30 cellular contexts compared by ENCODE assay signal in the genomic region with DNA sequence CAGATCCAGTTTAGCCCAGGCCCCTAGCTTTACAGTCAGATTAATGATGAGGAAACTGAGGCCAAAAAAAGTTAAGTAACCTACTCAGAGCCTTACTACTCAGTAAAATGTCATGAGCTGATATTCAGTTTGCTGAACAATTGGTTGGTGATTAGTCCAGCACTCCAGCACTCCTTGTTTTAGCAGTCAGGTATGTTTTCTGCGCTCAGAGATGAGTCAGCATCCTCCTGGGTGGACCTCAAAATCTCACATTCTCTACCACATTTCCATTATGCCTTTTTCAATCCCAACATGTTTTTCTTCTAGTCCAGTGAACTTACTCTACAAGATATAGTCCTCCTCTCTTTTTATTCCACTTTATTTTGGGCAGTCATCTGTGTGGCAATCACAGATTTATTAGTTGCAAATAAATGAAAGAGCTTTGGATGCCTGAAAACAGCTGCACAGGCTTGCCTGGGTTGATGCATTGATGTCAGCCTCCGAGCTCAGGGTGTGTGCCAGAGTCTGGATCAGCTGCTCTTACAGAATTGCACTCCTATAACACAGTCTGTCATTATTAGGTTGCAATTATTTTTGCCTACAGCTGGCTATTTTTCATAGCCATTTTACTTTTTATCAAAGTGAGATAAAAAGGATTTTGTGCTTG.
DNase-seq lines count a peak whose midpoint lies in the region; ATAC-seq and TF ChIP-seq lines count a peak whose summit lies in the region.
"Had no signal": no experiment of that assay in that cellular context is flagged by ENCODE, and none has a peak within 500 bp of the region (broad histone marks: within the 10 kb centered on the region; RNA-seq: fewer than 3 reads in every experiment).

No MANE protein-coding gene starts in this region.

- H3K4me1 ChIP-seq in PC-3 (ENCODE audit: insufficient read depth, low read length) = no peaks in the 10 kb centered on the region
- H3K4me1 ChIP-seq: parathyroid adenoma, SJSA1 had no signal

- H4K20me1 ChIP-seq in PC-3 (ENCODE audit: low read length) = no peaks in the 10 kb centered on the region

- no peaks in the 10 kb centered on the region for H3K27me3 ChIP-seq in PC-3 (ENCODE audit: low read length)
- H3K27me3 ChIP-seq: cardiac muscle cell, SJSA1 had no signal

- no peak overlapping the region for H3K27ac Mint-ChIP-seq in stimulated activated effector memory CD8-positive, alpha-beta T cell treated with anti-CD3 and anti-CD28 coated beads, Interleukin-12 subunit alpha, Interleukin-12 subunit beta, amount 100 ng/mL, for 72 hours
- H3K27ac Mint-ChIP-seq: CD4-positive, CD25-positive, alpha-beta regulatory T cell; nephron progenitor cell; stimulated activated naive CD8-positive, alpha-beta T cell treated with anti-CD3 and anti-CD28 coated beads, Interleukin-15, amount 100 ng/mL, for 72 hours; type B pancreatic cell had no signal

- H3K4me3 Mint-ChIP-seq in stimulated activated effector memory CD8-positive, alpha-beta T cell treated with anti-CD3 and anti-CD28 coated beads, Interleukin-12 subunit alpha, Interleukin-12 subunit beta, amount 100 ng/mL, for 72 hours = no peak overlapping the region
- H3K4me3 Mint-ChIP-seq: CD4-positive, CD25-positive, alpha-beta regulatory T cell; nephron progenitor cell; stimulated activated naive CD8-positive, alpha-beta T cell treated with anti-CD3 and anti-CD28 coated beads, Interleukin-15, amount 100 ng/mL, for 72 hours; type B pancreatic cell had no signal

- no peaks in the 10 kb centered on the region for H3K36me3 ChIP-seq in PC-3 (ENCODE audit: low read depth, low read length)
- H3K36me3 ChIP-seq: cardiac muscle cell, SJSA1 had no signal

- TF ChIP-seq CTCF in PC-3 (conservative IDR thresholded peaks at IDR 0.05; ENCODE audit: low read depth, low read length) (no peak), epithelial cell of esophagus (IDR thresholded peaks at IDR 0.05; ENCODE audit: insufficient read depth, low read depth, low read length, missing control alignments) (no peak)

- H3F3A ChIP-seq in PC-3 (ENCODE audit: low read length, unreplicated experiment) = no peaks in the 10 kb centered on the region

- H3K4me1 Mint-ChIP-seq in stimulated activated effector memory CD8-positive, alpha-beta T cell treated with anti-CD3 and anti-CD28 coated beads, Interleukin-12 subunit alpha, Interleukin-12 subunit beta, amount 100 ng/mL, for 72 hours = no peaks in the 10 kb centered on the region
- H3K4me1 Mint-ChIP-seq: CD4-positive, CD25-positive, alpha-beta regulatory T cell; stimulated activated naive CD8-positive, alpha-beta T cell treated with anti-CD3 and anti-CD28 coated beads, Interleukin-15, amount 100 ng/mL, for 72 hours had no signal

- H3K9ac ChIP-seq in PC-3 (ENCODE audit: low read length) = no peak overlapping the region
- H3K9ac ChIP-seq: parathyroid adenoma had no signal

- H3K27ac ChIP-seq in PC-3 (ENCODE audit: low read length) = no peak overlapping the region
- H3K27ac ChIP-seq: cardiac muscle cell, epithelial cell of prostate, parathyroid adenoma, PC-9, SJSA1, VCaP had no signal

- DNase-seq in HT1080 (ENCODE audit: low read depth) (peak; percentile 56), PC-3 (peak; percentile 5), epithelial cell of esophagus (ENCODE audit: low read depth) (peak; percentile 19), posterior cingulate gyrus (peak in 8 of 10 donors; percentile 24 to 86 (median 36))
- no peak for DNase-seq in stimulated activated effector memory CD8-positive, alpha-beta T cell treated with anti-CD3 and anti-CD28 coated beads, Interleukin-12 subunit alpha, Interleukin-12 subunit beta, amount 100 ng/mL, for 72 hours (ENCODE audit: low spot score in 2 of 2)
- DNase-seq: activated CD4-positive, alpha-beta T cell treated with anti-CD3 and anti-CD28 coated beads, Interleukin-2, amount 50 U/mL, for 1 hour; activated gamma-delta T cell; CD4-positive, CD25-positive, alpha-beta regulatory T cell; DMS153; foreskin fibroblast; GF-D8; HCEC 1CT; Karpas-422; kidney glomerular epithelial cell; NCI-H774; nephron progenitor cell; PC-9; small intestine; stimulated activated CD4-positive, alpha-beta T cell treated with anti-CD3 and anti-CD28 coated beads, Interleukin-2, amount 100 ng/mL, for 48 hours; stimulated activated naive CD8-positive, alpha-beta T cell treated with anti-CD3 and anti-CD28 coated beads, Interleukin-15, amount 100 ng/mL, for 72 hours; T-helper 2 cell had no signal

- peaks cover 4% of the 10 kb centered on the region for H3K9me3 Mint-ChIP-seq in stimulated activated effector memory CD8-positive, alpha-beta T cell treated with anti-CD3 and anti-CD28 coated beads, Interleukin-12 subunit alpha, Interleukin-12 subunit beta, amount 100 ng/mL, for 72 hours
- H3K9me3 Mint-ChIP-seq: nephron progenitor cell; stimulated activated naive CD8-positive, alpha-beta T cell treated with anti-CD3 and anti-CD28 coated beads, Interleukin-15, amount 100 ng/mL, for 72 hours; type B pancreatic cell had no signal

- H3K9me2 ChIP-seq in PC-3 (replicated peaks; ENCODE audit: low read length) = no peaks in the 10 kb centered on the region

- H3K79me2 ChIP-seq in PC-3 (ENCODE audit: low read length) = no peaks in the 10 kb centered on the region
- H3K79me2 ChIP-seq: parathyroid adenoma had no signal

- H3K4me2 ChIP-seq in PC-3 (ENCODE audit: low read length) = no peak overlapping the region
- H3K4me2 ChIP-seq: PC-9 had no signal

- ATAC-seq in PC-3 (no peak; the same call in 1 of the 2 replicates), HG02623 (IDR thresholded peaks at IDR 0.05; ENCODE audit: unreplicated experiment) (no peak), HG03097 (IDR thresholded peaks at IDR 0.05; ENCODE audit: low FRiP score, unreplicated experiment) (no peak), GM21786 (IDR thresholded peaks at IDR 0.05; ENCODE audit: unreplicated experiment) (no peak)
- no peak for ATAC-seq in stimulated activated effector memory CD8-positive, alpha-beta T cell treated with anti-CD3 and anti-CD28 coated beads, Interleukin-12 subunit alpha, Interleukin-12 subunit beta, amount 100 ng/mL, for 72 hours
- ATAC-seq: stimulated activated naive CD8-positive, alpha-beta T cell treated with anti-CD3 and anti-CD28 coated beads, Interleukin-15, amount 100 ng/mL, for 72 hours had no signal

- POLR2A ChIA-PET in PC-3 (lab: Charles Lee; ENCODE audit: unreplicated experiment) = no interaction called here

- no peak overlapping the region for H2AFZ ChIP-seq in PC-3 (ENCODE audit: low read length)
- H2AFZ ChIP-seq: parathyroid adenoma, PC-9 had no signal

- intact Hi-C loops in PC-3 (cut with micrococcal nuclease) = no loop called here
- intact Hi-C loops in posterior cingulate gyrus (cut with DNase I) = no loop called here

- H3K4me3 ChIP-seq in PC-3 (ENCODE audit: low read length) = no peak overlapping the region
- H3K4me3 ChIP-seq in epithelial cell of esophagus (ENCODE audit: low read length) = no peak overlapping the region
- H3K4me3 ChIP-seq: cardiac muscle cell, PC-9, SJSA1 had no signal

- H3K36me3 Mint-ChIP-seq in stimulated activated effector memory CD8-positive, alpha-beta T cell treated with anti-CD3 and anti-CD28 coated beads, Interleukin-12 subunit alpha, Interleukin-12 subunit beta, amount 100 ng/mL, for 72 hours = no peaks in the 10 kb centered on the region
- H3K36me3 Mint-ChIP-seq: CD4-positive, CD25-positive, alpha-beta regulatory T cell; type B pancreatic cell had no signal

- no TSS peak for BruUV-seq in PC-3 (replicated peaks; lab: Mats Ljungman, UMichigan)

- CTCF ChIA-PET in PC-3 (lab: Charles Lee) = no interaction called here

- H3K9me3 ChIP-seq in PC-3 (ENCODE audit: low read length) = no peaks in the 10 kb centered on the region
- H3K9me3 ChIP-seq: SJSA1 had no signal

Comparison
In these comparisons a context has a peak if more than half of its experiments do, and no peak if none do; other contexts are left out.
1. DNase-seq: peak in HT1080 (single experiment), PC-3 (single experiment), epithelial cell of esophagus (single experiment) and posterior cingulate gyrus (8 of 10); none in stimulated activated effector memory CD8-positive, alpha-beta T cell treated with anti-CD3 and anti-CD28 coated beads, Interleukin-12 subunit alpha, Interleukin-12 subunit beta, amount 100 ng/mL, for 72 hours (0 of 2).